In genomic region chr17:43559161-43559816, GRCh38 we compare ENCODE assay signal across 1 cellular context.
TF ChIP-seq lines count a peak whose summit lies in the region.

No MANE protein-coding gene starts in this region.

TF ChIP-seq in HepG2, 621 proteins besides CTCF, POLR2A, EP300 and RAD21 (continued from another document and continues in another):
- no peak for TF ChIP-seq LRRFIP1 (CRISPR knock-in tag; conservative IDR thresholded peaks at IDR 0.05)
- TF ChIP-seq ZNF468 (CRISPR knock-in tag; IDR thresholded peaks at IDR 0.05): no peak
- TF ChIP-seq ZNF724P (CRISPR knock-in tag; IDR thresholded peaks at IDR 0.05; ENCODE audit: borderline replicate concordance): 0 out of 2 replicates have a peak, but pooled peaks have one; percentile 40
- TF ChIP-seq MNT (IDR thresholded peaks at IDR 0.05): no peak
- no peak for TF ChIP-seq PCBP1 (IDR thresholded peaks at IDR 0.05; ENCODE audit: borderline replicate concordance, low read depth, low read length)
- 0 out of 2 replicates have a peak, but pooled peaks have one; percentile 4 for TF ChIP-seq ZFP37 (CRISPR knock-in tag; IDR thresholded peaks at IDR 0.05; ENCODE audit: borderline replicate concordance)
- TF ChIP-seq THRA (CRISPR knock-in tag; IDR thresholded peaks at IDR 0.05; ENCODE audit: borderline replicate concordance): peak; percentile 40; the same call in 1 of the 2 replicates
- TF ChIP-seq TERF1 (CRISPR knock-in tag; IDR thresholded peaks at IDR 0.05): no peak
- no peak; the same call in 1 of the 2 replicates for TF ChIP-seq ZNF567 (CRISPR knock-in tag; IDR thresholded peaks at IDR 0.05; ENCODE audit: borderline replicate concordance)
- TF ChIP-seq MLXIP (CRISPR knock-in tag; IDR thresholded peaks at IDR 0.05; ENCODE audit: borderline replicate concordance): no peak
- TF ChIP-seq CREBL2 (CRISPR knock-in tag; IDR thresholded peaks at IDR 0.05; ENCODE audit: borderline replicate concordance): no peak
- TF ChIP-seq PBX2 (CRISPR knock-in tag; IDR thresholded peaks at IDR 0.05): no peak
- TF ChIP-seq ZSCAN29 (CRISPR knock-in tag; conservative IDR thresholded peaks at IDR 0.05): 0 out of 2 replicates have a peak, but pooled peaks have one; percentile 24
- peak; percentile 68; the same call in 1 of the 2 replicates for TF ChIP-seq AKAP8 (CRISPR knock-in tag; IDR thresholded peaks at IDR 0.05)
- no peak for TF ChIP-seq PHB2 (IDR thresholded peaks at IDR 0.05; ENCODE audit: partially characterized antibody)
- no peak for TF ChIP-seq ZNF326 (CRISPR knock-in tag; IDR thresholded peaks at IDR 0.05; ENCODE audit: borderline replicate concordance)
- TF ChIP-seq KLF9 (CRISPR knock-in tag; IDR thresholded peaks at IDR 0.05; ENCODE audit: low read depth): no peak
- TF ChIP-seq MAZ (IDR thresholded peaks at IDR 0.05; ENCODE audit: borderline replicate concordance, low read depth, low read length): no peak
- peak; percentile 54; the same call in 1 of the 2 replicates for TF ChIP-seq MAZ (CRISPR knock-in tag; IDR thresholded peaks at IDR 0.05; ENCODE audit: low read depth)
- no peak for TF ChIP-seq NFATC3 (CRISPR knock-in tag; IDR thresholded peaks at IDR 0.05)
- no peak for TF ChIP-seq CSRNP2 (CRISPR knock-in tag; conservative IDR thresholded peaks at IDR 0.05; ENCODE audit: low read depth)
- TF ChIP-seq ZNF577 (CRISPR knock-in tag; IDR thresholded peaks at IDR 0.05; ENCODE audit: borderline replicate concordance, low read depth): no peak
- 0 out of 2 replicates have a peak, but pooled peaks have one; percentile 35 for TF ChIP-seq ERF (CRISPR knock-in tag; IDR thresholded peaks at IDR 0.05)
- no peak for TF ChIP-seq ZNF337 (CRISPR knock-in tag; IDR thresholded peaks at IDR 0.05; ENCODE audit: borderline replicate concordance, low read depth)
- no peak for TF ChIP-seq GMEB2 (CRISPR knock-in tag; IDR thresholded peaks at IDR 0.05; ENCODE audit: low read depth)
- no peak for TF ChIP-seq CHD2 (IDR thresholded peaks at IDR 0.05; ENCODE audit: low read depth, low read length)
- no peak for TF ChIP-seq ZBTB44 (CRISPR knock-in tag; IDR thresholded peaks at IDR 0.05)
- TF ChIP-seq HIVEP1 (CRISPR knock-in tag; IDR thresholded peaks at IDR 0.05): no peak; the same call in 1 of the 2 replicates
- TF ChIP-seq ZNF234 (CRISPR knock-in tag; conservative IDR thresholded peaks at IDR 0.05): no peak
- TF ChIP-seq LBX2 (CRISPR knock-in tag; IDR thresholded peaks at IDR 0.05; ENCODE audit: borderline replicate concordance): no peak
- TF ChIP-seq NFIC (IDR thresholded peaks at IDR 0.05; ENCODE audit: low read length): no peak
- no peak for TF ChIP-seq PREB (CRISPR knock-in tag; IDR thresholded peaks at IDR 0.05)
- TF ChIP-seq GZF1 (CRISPR knock-in tag; IDR thresholded peaks at IDR 0.05): no peak
- TF ChIP-seq FOXA1 (IDR thresholded peaks at IDR 0.05): no peak
- TF ChIP-seq FOXA1 (CRISPR knock-in tag; IDR thresholded peaks at IDR 0.05): peak; percentile 86
- no peak for TF ChIP-seq ATF3 (CRISPR knock-in tag; IDR thresholded peaks at IDR 0.05)
- TF ChIP-seq KLF11 (CRISPR knock-in tag; IDR thresholded peaks at IDR 0.05): no peak
- TF ChIP-seq MIER3 (CRISPR knock-in tag; IDR thresholded peaks at IDR 0.05; ENCODE audit: borderline replicate concordance): no peak
- peak; percentile 57; the same call in 1 of the 2 replicates for TF ChIP-seq ZNF296 (CRISPR knock-in tag; conservative IDR thresholded peaks at IDR 0.05)
- peak; percentile 52 for TF ChIP-seq ZNF781 (CRISPR knock-in tag; IDR thresholded peaks at IDR 0.05; ENCODE audit: borderline replicate concordance, not compliant biosample characterization)
- peak; percentile 28; the same call in 1 of the 2 replicates for TF ChIP-seq ZNF350 (CRISPR knock-in tag; IDR thresholded peaks at IDR 0.05; ENCODE audit: borderline replicate concordance, low read depth)
- TF ChIP-seq ZNF841 (CRISPR knock-in tag; IDR thresholded peaks at IDR 0.05; ENCODE audit: borderline replicate concordance): no peak
- no peak for TF ChIP-seq TBL1XR1 (IDR thresholded peaks at IDR 0.05; ENCODE audit: borderline replicate concordance, low read length, partially characterized antibody)
- no peak for TF ChIP-seq GATAD1 (CRISPR knock-in tag; IDR thresholded peaks at IDR 0.05)
- TF ChIP-seq ZFP1 (CRISPR knock-in tag; IDR thresholded peaks at IDR 0.05): 0 out of 2 replicates have a peak, but pooled peaks have one; percentile 21
